In genomic region chr2:216918088-216918680, GRCh38 we compare ENCODE assay signal across 17 cellular contexts. TPM values are rescaled to one million over a fixed set of nuclear protein-coding genes. Genes with fewer than 3 reads are reported as not detected.
DNase-seq lines count a peak whose midpoint lies in the region; ATAC-seq and TF ChIP-seq lines count a peak whose summit lies in the region.
"Had no signal": no experiment of that assay in that cellular context is flagged by ENCODE, and none has a peak within 500 bp of the region (broad histone marks: within the 10 kb centered on the region; RNA-seq: fewer than 3 reads in every experiment).

No MANE protein-coding gene starts in this region.

- H3K9me3 ChIP-seq in adipocyte (ENCODE audit: control insufficient read depth, low read length) (no peaks in the 10 kb centered on the region), heart right ventricle (no peaks in the 10 kb centered on the region)

- H3K27ac Mint-ChIP-seq in T-cell = no peak overlapping the region
- H3K27ac Mint-ChIP-seq: activated B cell treated with CpG ODN at 0.5 μM for 24 hours; memory B cell; stimulated activated memory B cell treated with anti-CD40 and anti-IgM and Interleukin-4, amounts not matched to agents 10 μg/mL and 1 μg/mL and 100 μg/mL, for 72 hours had no signal

- CTCF ChIA-PET in T-cell (lab: Charles Lee) = no interaction called here

- no peaks in the 10 kb centered on the region for H3K36me3 ChIP-seq in adipocyte (ENCODE audit: control insufficient read depth, insufficient read depth, low read length, severe bottlenecking)
- H3K36me3 ChIP-seq in heart right ventricle = no peaks in the 10 kb centered on the region

- POLR2A ChIA-PET in T-cell (lab: Charles Lee) = no interaction called here

- no peak overlapping the region for H3K27ac ChIP-seq in heart right ventricle

- intact Hi-C loops in Right ventricle myocardium superior (cut with DNase I) (no loop called here), cardiac septum (cut with DNase I) (no loop called here), heart right ventricle (cut with DNase I) (no loop called here)

- peaks cover 6% of the 10 kb centered on the region for H3K4me1 ChIP-seq in adipocyte (ENCODE audit: control insufficient read depth, insufficient read depth, low read length)
- peaks cover 0 to 10% (median 0%) of the 10 kb centered on the region in 9 donors for H3K4me1 ChIP-seq in heart right ventricle

- H3K9me3 Mint-ChIP-seq in T-cell = no peaks in the 10 kb centered on the region
- H3K9me3 Mint-ChIP-seq: activated B cell treated with CpG ODN at 0.5 μM for 24 hours; stimulated activated memory B cell treated with anti-CD40 and anti-IgM and Interleukin-4, amounts not matched to agents 10 μg/mL and 1 μg/mL and 100 μg/mL, for 72 hours had no signal

- H3K27me3 ChIP-seq in adipocyte (replicated peaks; ENCODE audit: control insufficient read depth, insufficient read depth, low read length) = no peaks in the 10 kb centered on the region
- H3K27me3 ChIP-seq in heart right ventricle = no peaks in the 10 kb centered on the region

- WGBS in heart right ventricle, 2 donors = 54 to 71% methylated on average over 6 of the region's 6 CpGs

- no peak overlapping the region for H3K4me3 Mint-ChIP-seq in T-cell
- H3K4me3 Mint-ChIP-seq: activated B cell treated with CpG ODN at 0.5 μM for 24 hours; memory B cell; stimulated activated memory B cell treated with anti-CD40 and anti-IgM and Interleukin-4, amounts not matched to agents 10 μg/mL and 1 μg/mL and 100 μg/mL, for 72 hours had no signal

- no peak for DNase-seq in Right ventricle myocardium superior
- no peak for DNase-seq in cardiac septum (ENCODE audit: low spot score)
- peak; percentile 47 for DNase-seq in adipocyte (ENCODE audit: low read depth)
- DNase-seq in heart right ventricle = peak in 1 of 2 donors; percentile 38
- no peak for DNase-seq in activated effector memory CD4-positive, alpha-beta T cell treated with Interleukin-2 at 50 U/mL for 16 hours
- no peak for DNase-seq in activated CD4-positive, alpha-beta T cell treated with anti-CD3 and anti-CD28 coated beads, Interleukin-2, amount 50 U/mL, for 4 hours
- DNase-seq in T-cell = no peak
- DNase-seq: activated B cell treated with CpG ODN at 0.5 μM for 24 hours; activated naive CD4-positive, alpha-beta T cell; C1 segment of cervical spinal cord; OCI-M1; stimulated activated CD4-positive, alpha-beta T cell treated with anti-CD3 and anti-CD28 coated beads, Interleukin-12 subunit alpha, Interleukin-12 subunit beta, amount 100 ng/mL, for 4 hours had no signal

- no peaks in the 10 kb centered on the region for H3K36me3 Mint-ChIP-seq in T-cell
- H3K36me3 Mint-ChIP-seq: stimulated activated memory B cell treated with anti-CD40 and anti-IgM and Interleukin-4, amounts not matched to agents 10 μg/mL and 1 μg/mL and 100 μg/mL, for 72 hours had no signal

- TF ChIP-seq CTCF in heart right ventricle (IDR thresholded peaks at IDR 0.05) = no peak

- peak; percentile 8 for ATAC-seq in Right ventricle myocardium superior (ENCODE audit: poor library complexity)
- ATAC-seq in heart right ventricle = peak in 6 of 8 donors; percentile 36 to 79 (median 72)
- ATAC-seq in T-cell (replicated peaks in 1 of 4) = no peak
- ATAC-seq in GM21619 (IDR thresholded peaks at IDR 0.05; ENCODE audit: unreplicated experiment) = no peak
- ATAC-seq: GM12878; stimulated activated memory B cell treated with anti-CD40 and anti-IgM and Interleukin-4, amounts not matched to agents 10 μg/mL and 1 μg/mL and 100 μg/mL, for 72 hours had no signal

- H3K4me1 Mint-ChIP-seq in T-cell = no peaks in the 10 kb centered on the region
- H3K4me1 Mint-ChIP-seq: activated B cell treated with CpG ODN at 0.5 μM for 24 hours; memory B cell; stimulated activated memory B cell treated with anti-CD40 and anti-IgM and Interleukin-4, amounts not matched to agents 10 μg/mL and 1 μg/mL and 100 μg/mL, for 72 hours had no signal

- H3K27me3 Mint-ChIP-seq in T-cell = peaks cover 3 to 4% of the 10 kb centered on the region in 2 donors

- no peak overlapping the region for H3K4me3 ChIP-seq in adipocyte (ENCODE audit: low read length)
- H3K4me3 ChIP-seq in heart right ventricle = no peak overlapping the region
- H3K4me3 ChIP-seq: GM12878 had no signal

- H3K9ac ChIP-seq in adipocyte (ENCODE audit: low read length) = no peak overlapping the region

RNA-seq across cellular contexts. Expression of gene TNP1, which starts 58.3 kb away (rescaled TPM):
- total RNA-seq in Right ventricle myocardium superior (not detected), cardiac septum (not detected), heart right ventricle (not detected), T-cell (not detected)
- not detected for polyA plus RNA-seq in heart right ventricle
- total RNA-seq: activated B cell treated with CpG ODN at 0.5 μM for 24 hours, epithelial cell of proximal tubule, GM12878 had no signal
- polyA plus RNA-seq: GM12878 had no signal

Comparison
In these comparisons a context has a peak if more than half of its experiments do, and no peak if none do; other contexts are left out.
1. ATAC-seq: peak in Right ventricle myocardium superior (single experiment) and heart right ventricle (6 of 8); none in T-cell (0 of 4) and GM21619 (single experiment).